20 cellular contexts compared by ENCODE assay signal in genomic region chr20:23602261-23602660, GRCh38. TPM values are rescaled to one million over a fixed set of nuclear protein-coding genes. Genes with fewer than 3 reads are reported as not detected.
"Had no signal": no experiment of that assay in that cellular context is flagged by ENCODE, and none has a peak within 500 bp of the region (broad histone marks: within the 10 kb centered on the region; RNA-seq: fewer than 3 reads in every experiment).

No MANE protein-coding gene starts in this region.

- H3K4me1 ChIP-seq: foreskin keratinocyte, lower lobe of right lung had no signal

- H3K79me2 ChIP-seq: parathyroid adenoma had no signal

- H3K9me3 ChIP-seq: lower lobe of right lung, sigmoid colon, spleen had no signal

- ATAC-seq: activated T-cell treated with anti-CD3 and anti-CD28 coated beads, Interleukin-2, amount 50 U/mL, for 72 hours; foreskin keratinocyte; lower lobe of right lung; natural killer cell; stimulated activated naive B cell treated with anti-CD40 and anti-IgM and Interleukin-4, amounts not matched to agents 10 μg/mL and 1 μg/mL and 100 μg/mL, for 72 hours had no signal

- H3K27me3 ChIP-seq: foreskin keratinocyte, sigmoid colon had no signal

- H3K9ac ChIP-seq: parathyroid adenoma had no signal

- DNase-seq: activated CD4-positive, alpha-beta T cell treated with anti-CD3 and anti-CD28 coated beads, Interleukin-2, amount 50 U/mL, for 4 hours; activated gamma-delta T cell; activated T-cell treated with anti-CD3 and anti-CD28 coated beads, Interleukin-2, amount 50 U/mL, for 72 hours; dorsolateral prefrontal cortex; foreskin keratinocyte; glutamatergic neuron; hypothalamus; lower lobe of right lung; natural killer cell; sigmoid colon; spleen; stimulated activated CD4-positive, alpha-beta T cell treated with anti-CD3 and anti-CD28 coated beads, Interleukin-4, amount 100 ng/mL, for 4 hours; stimulated activated naive B cell treated with anti-CD40 and anti-IgM and Interleukin-4, amounts not matched to agents 10 μg/mL and 1 μg/mL and 100 μg/mL, for 72 hours had no signal

- H2AFZ ChIP-seq: parathyroid adenoma had no signal

- H3K27ac ChIP-seq: dorsolateral prefrontal cortex, foreskin keratinocyte, lower lobe of right lung, parathyroid adenoma, sigmoid colon, spleen had no signal

- H3K36me3 ChIP-seq: lower lobe of right lung, sigmoid colon, spleen had no signal

- H3K4me3 ChIP-seq: dorsolateral prefrontal cortex, lower lobe of right lung, sigmoid colon, spleen had no signal

RNA-seq across cellular contexts. Expression of gene CST9, which starts 3.5 kb away (rescaled TPM):
- total RNA-seq: activated CD8-positive, alpha-beta memory T cell treated with anti-CD3 and anti-CD28 coated beads for 36 hours; activated T-cell treated with anti-CD3 and anti-CD28 coated beads, Interleukin-2, amount 50 U/mL, for 72 hours; cardiac septum; foreskin keratinocyte; lower lobe of right lung; mesenteric fat pad; natural killer cell; sigmoid colon; spleen; T-helper 2 cell treated with Interferon-gamma antibody and Interleukin-4, amounts not matched to agents 100 ng/mL and 5 ng/mL, for 36 hours; ureter had no signal
- polyA plus RNA-seq: foreskin keratinocyte, keratinocyte, sigmoid colon, spleen had no signal

RNA-seq across cellular contexts. Expression of gene CST9L, which starts 34.0 kb away (rescaled TPM):
- total RNA-seq: activated CD8-positive, alpha-beta memory T cell treated with anti-CD3 and anti-CD28 coated beads for 36 hours; activated T-cell treated with anti-CD3 and anti-CD28 coated beads, Interleukin-2, amount 50 U/mL, for 72 hours; cardiac septum; dorsolateral prefrontal cortex; foreskin keratinocyte; lower lobe of right lung; mesenteric fat pad; natural killer cell; sigmoid colon; spleen; T-helper 2 cell treated with Interferon-gamma antibody and Interleukin-4, amounts not matched to agents 100 ng/mL and 5 ng/mL, for 36 hours; ureter had no signal
- polyA plus RNA-seq: foreskin keratinocyte, keratinocyte, sigmoid colon, spleen had no signal
